Comparison of ENCODE assay signal across 26 cellular contexts in genomic region chr12:91833780-91834359, GRCh38.
DNase-seq lines count a peak whose midpoint lies in the region; ATAC-seq, FAIRE-seq and TF ChIP-seq lines count a peak whose summit lies in the region.
"Had no signal": no experiment of that assay in that cellular context is flagged by ENCODE, and none has a peak within 500 bp of the region (broad histone marks: within the 10 kb centered on the region; RNA-seq: fewer than 3 reads in every experiment).

No MANE protein-coding gene starts in this region.

- H3K9me3 ChIP-seq in ascending aorta (no peaks in the 10 kb centered on the region), SJCRH30 (replicated peaks) (no peaks in the 10 kb centered on the region)
- H3K9me3 ChIP-seq: A549; BLaER1 treated with 17β-estradiol and CSF1 and Interleukin-3, amounts not matched to agents 10 nM and 100 nM; heart left ventricle; upper lobe of right lung had no signal

- H3K4me1 ChIP-seq in ascending aorta (no peaks in the 10 kb centered on the region), SJCRH30 (no peaks in the 10 kb centered on the region)
- H3K4me1 ChIP-seq: A549; BLaER1 treated with 17β-estradiol and CSF1 and Interleukin-3, amounts not matched to agents 10 nM and 100 nM; heart left ventricle; upper lobe of right lung had no signal

- no peak overlapping the region for H3K27ac Mint-ChIP-seq in memory B cell
- H3K27ac Mint-ChIP-seq: dendritic cell treated with granulocyte-macrophage colony-stimulating factor and Interleukin-4, amounts not matched to agents 40 ng/mL and 50 ng/mL, for 4 days; mesothelial cell of epicardium had no signal

- peaks cover 6% of the 10 kb centered on the region for H3K4me1 Mint-ChIP-seq in memory B cell
- H3K4me1 Mint-ChIP-seq: mesothelial cell of epicardium, nephron had no signal

- DNase-seq in Ammon's horn (ENCODE audit: low spot score) (peak; percentile 10), ascending aorta (ENCODE audit: low spot score in 2 of 2) (no peak), memory B cell (ENCODE audit: low spot score in 2 of 2) (no peak), DMS79 treated with DMSO at 0.1 percent for 48 hours (lab: John Stamatoyannopoulos, UW) (no peak), SJCRH30 (no peak), NCI-H187 (lab: John Stamatoyannopoulos, UW) (no peak), urothelium cell line (ENCODE audit: low spot score) (no peak)
- DNase-seq: activated T-cell treated with anti-CD3 and anti-CD28 coated beads, Interleukin-2, amount 50 U/mL, for 1 hour; heart left ventricle; left colon; NCI-H1417; NCI-H510A; posterior cingulate gyrus; RPMI8226; stimulated activated CD8-positive, alpha-beta memory T cell treated with anti-CD3 and anti-CD28 coated beads, Interleukin-4, amount 100 ng/mL, for 48 hours; upper lobe of right lung had no signal

- H3K36me3 ChIP-seq in ascending aorta (no peaks in the 10 kb centered on the region), SJCRH30 (no peaks in the 10 kb centered on the region)
- H3K36me3 ChIP-seq: BLaER1 treated with 17β-estradiol and CSF1 and Interleukin-3, amounts not matched to agents 10 nM and 100 nM; heart left ventricle; upper lobe of right lung had no signal

- H3K27ac ChIP-seq in ascending aorta (peak overlapping the region; percentile 66 to 71), SJCRH30 (no peak overlapping the region)
- H3K27ac ChIP-seq: A549; BLaER1 treated with 17β-estradiol and CSF1 and Interleukin-3, amounts not matched to agents 10 nM and 100 nM; heart left ventricle; HL-60; upper lobe of right lung had no signal

- H3K4me3 Mint-ChIP-seq in memory B cell = no peak overlapping the region
- H3K4me3 Mint-ChIP-seq: dendritic cell treated with granulocyte-macrophage colony-stimulating factor and Interleukin-4, amounts not matched to agents 40 ng/mL and 50 ng/mL, for 4 days; mesothelial cell of epicardium; nephron had no signal

- intact Hi-C loops in ascending aorta (cut with DNase I) = no loop called here

- H3K36me3 Mint-ChIP-seq in memory B cell = no peaks in the 10 kb centered on the region
- H3K36me3 Mint-ChIP-seq: mesothelial cell of epicardium had no signal

- ATAC-seq in HG02884 (IDR thresholded peaks at IDR 0.05; ENCODE audit: unreplicated experiment) (peak; percentile 54), memory B cell (ENCODE audit: low read depth) (peak; percentile 64)
- ATAC-seq: A549, heart left ventricle, HepG2, left colon, upper lobe of right lung had no signal

- no peak for FAIRE-seq in urothelium cell line (lab: Jason Lieb, UNC)
- FAIRE-seq: A549, D721Med, GM18507, HepG2 had no signal

- no peaks in the 10 kb centered on the region for H3K27me3 Mint-ChIP-seq in memory B cell
- H3K27me3 Mint-ChIP-seq: dendritic cell treated with granulocyte-macrophage colony-stimulating factor and Interleukin-4, amounts not matched to agents 40 ng/mL and 50 ng/mL, for 4 days had no signal

- H3K4me3 ChIP-seq in ascending aorta (peak overlapping the region in 1 of 2 donors; percentile 23), SJCRH30 (no peak overlapping the region)
- H3K4me3 ChIP-seq: A549; BLaER1 treated with 17β-estradiol and CSF1 and Interleukin-3, amounts not matched to agents 10 nM and 100 nM; heart left ventricle; upper lobe of right lung had no signal

- H3K9me3 Mint-ChIP-seq in memory B cell = no peaks in the 10 kb centered on the region
- H3K9me3 Mint-ChIP-seq: dendritic cell treated with granulocyte-macrophage colony-stimulating factor and Interleukin-4, amounts not matched to agents 40 ng/mL and 50 ng/mL, for 4 days; mesothelial cell of epicardium; nephron had no signal

- H3K27me3 ChIP-seq in ascending aorta = no peaks in the 10 kb centered on the region
- H3K27me3 ChIP-seq in SJCRH30 = no peaks in the 10 kb centered on the region
- H3K27me3 ChIP-seq: BLaER1 treated with 17β-estradiol and CSF1 and Interleukin-3, amounts not matched to agents 10 nM and 100 nM; heart left ventricle; upper lobe of right lung had no signal

- no peak for TF ChIP-seq CTCF in ascending aorta (IDR thresholded peaks at IDR 0.05)
